30 cellular contexts compared by ENCODE assay signal in the genomic region with DNA sequence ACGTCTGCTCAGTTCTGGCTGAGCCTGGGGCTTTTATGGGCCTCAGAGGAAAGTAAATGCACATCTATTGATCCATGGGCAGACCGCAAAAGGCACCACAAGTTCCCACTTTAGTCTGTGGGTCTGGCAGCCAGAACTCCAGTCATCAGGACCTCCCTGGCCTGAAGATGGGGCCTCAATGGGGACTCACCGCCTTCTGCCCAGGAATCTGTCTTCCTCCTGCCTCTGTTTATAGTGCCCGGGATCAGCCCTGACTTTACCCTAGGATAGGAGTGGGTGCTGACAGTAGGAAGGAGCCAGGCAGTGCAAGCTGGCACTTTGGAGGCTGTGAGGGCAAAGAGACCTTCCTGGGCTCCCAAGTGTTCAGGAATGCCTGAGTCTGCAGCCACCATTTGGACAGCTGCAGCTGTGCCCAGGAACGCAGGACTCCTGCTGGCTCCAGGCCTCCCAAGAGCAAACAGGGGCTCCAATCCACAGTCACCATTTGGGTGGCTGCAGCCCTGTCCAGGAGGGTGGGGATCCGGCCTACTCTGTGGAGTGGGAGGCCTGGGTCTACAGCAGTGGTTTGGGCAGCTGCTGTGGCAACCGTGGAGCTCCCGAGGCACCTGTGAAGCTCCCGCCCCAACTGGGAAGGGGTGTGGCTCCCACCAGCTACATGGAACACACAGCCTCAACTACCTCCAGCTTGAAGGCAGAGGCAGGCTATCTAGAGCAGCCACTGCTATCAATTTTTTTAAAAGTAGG.
"Had no signal": no experiment of that assay in that cellular context is flagged by ENCODE, and none has a peak within 500 bp of the region (broad histone marks: within the 10 kb centered on the region; RNA-seq: fewer than 3 reads in every experiment).

No MANE protein-coding gene starts in this region.

- H3K27ac ChIP-seq: brain microvascular endothelial cell, esophagus muscularis mucosa, foreskin keratinocyte, sigmoid colon, stomach, suprapubic skin, tibial artery, WERI-Rb-1 had no signal

- H3K9me3 Mint-ChIP-seq: activated CD4-positive, alpha-beta T cell treated with anti-CD3 and anti-CD28 coated beads, Interleukin-2, amount 10 ng/mL, durations not matched to agents 24 days and 14 days had no signal

- DNase-seq: activated CD4-positive, alpha-beta memory T cell treated with anti-CD3 and anti-CD28 coated beads, Interleukin-2, amount 10 ng/mL, durations not matched to agents 7 days and 5 days; activated CD4-positive, alpha-beta T cell treated with anti-CD3 and anti-CD28 coated beads, Interleukin-2, amount 10 ng/mL, durations not matched to agents 24 days and 14 days; activated CD4-positive, CD25-positive, alpha-beta regulatory T cell treated with anti-CD3 and anti-CD28 coated beads, Interleukin-2, amount 50 U/mL, for 72 hours; activated CD8-positive, alpha-beta memory T cell treated with anti-CD3 and anti-CD28 coated beads, Interleukin-2, amount 50 U/mL, for 48 hours; activated gamma-delta T cell treated with Interleukin-2 at 50 U/mL for 16 hours; activated naive CD4-positive, alpha-beta T cell treated with anti-CD3 and anti-CD28 coated beads, Interleukin-2, amount 50 U/mL, for 16 hours; activated T-cell treated with anti-CD3 and anti-CD28 coated beads, Interleukin-2, amount 50 U/mL, for 4 hours; amniotic stem cell; brain microvascular endothelial cell; caudate nucleus; foreskin keratinocyte; left colon; natural killer cell; retina; sigmoid colon; small intestine; stimulated activated CD4-positive, alpha-beta T cell treated with anti-CD3 and anti-CD28 coated beads, Interleukin-1b, Interleukin-23, amount 100 ng/mL, for 48 hours; stimulated activated CD4-positive, alpha-beta T cell treated with anti-CD3 and anti-CD28 coated beads, Interleukin-4, amount 100 ng/mL, for 4 hours; stimulated activated CD8-positive, alpha-beta memory T cell treated with anti-CD3 and anti-CD28 coated beads, Interleukin-4, amount 100 ng/mL, for 48 hours; stimulated activated naive B cell treated with anti-CD40 and anti-IgM and Interleukin-4, amounts not matched to agents 10 μg/mL and 1 μg/mL and 100 μg/mL, for 72 hours; stomach; T-helper 17 cell; T1000; WERI-Rb-1 had no signal

- H3K4me3 ChIP-seq: esophagus muscularis mucosa, sigmoid colon, stomach, suprapubic skin, tibial artery had no signal

- H3K27me3 ChIP-seq: brain microvascular endothelial cell, esophagus muscularis mucosa, foreskin keratinocyte, sigmoid colon, stomach, suprapubic skin, tibial artery had no signal

- H3K27me3 Mint-ChIP-seq: activated CD4-positive, alpha-beta memory T cell treated with anti-CD3 and anti-CD28 coated beads, Interleukin-2, amount 10 ng/mL, durations not matched to agents 7 days and 5 days; activated CD4-positive, alpha-beta T cell treated with anti-CD3 and anti-CD28 coated beads, Interleukin-2, amount 10 ng/mL, durations not matched to agents 24 days and 14 days; activated T-helper 17 cell treated with anti-CD3 and anti-CD28 coated beads, Interleukin-2, amount 50 U/mL, for 72 hours; stimulated activated naive B cell treated with anti-CD40 and anti-IgM and Interleukin-4, amounts not matched to agents 10 μg/mL and 1 μg/mL and 100 μg/mL, for 72 hours; T-helper 17 cell had no signal

- H3K9me3 ChIP-seq: esophagus muscularis mucosa, sigmoid colon, tibial artery had no signal

- H3K27ac Mint-ChIP-seq: activated CD4-positive, alpha-beta memory T cell treated with anti-CD3 and anti-CD28 coated beads, Interleukin-2, amount 10 ng/mL, durations not matched to agents 7 days and 5 days; activated CD4-positive, alpha-beta T cell treated with anti-CD3 and anti-CD28 coated beads, Interleukin-2, amount 10 ng/mL, durations not matched to agents 24 days and 14 days; activated T-helper 17 cell treated with anti-CD3 and anti-CD28 coated beads, Interleukin-2, amount 50 U/mL, for 72 hours; natural killer cell; stimulated activated naive B cell treated with anti-CD40 and anti-IgM and Interleukin-4, amounts not matched to agents 10 μg/mL and 1 μg/mL and 100 μg/mL, for 72 hours; T-helper 17 cell had no signal

- H3K4me1 Mint-ChIP-seq: activated CD4-positive, alpha-beta memory T cell treated with anti-CD3 and anti-CD28 coated beads, Interleukin-2, amount 10 ng/mL, durations not matched to agents 7 days and 5 days; activated CD4-positive, alpha-beta T cell treated with anti-CD3 and anti-CD28 coated beads, Interleukin-2, amount 10 ng/mL, durations not matched to agents 24 days and 14 days; activated T-helper 17 cell treated with anti-CD3 and anti-CD28 coated beads, Interleukin-2, amount 50 U/mL, for 72 hours; natural killer cell; stimulated activated naive B cell treated with anti-CD40 and anti-IgM and Interleukin-4, amounts not matched to agents 10 μg/mL and 1 μg/mL and 100 μg/mL, for 72 hours; T-helper 17 cell had no signal

- H3K36me3 ChIP-seq: brain microvascular endothelial cell, esophagus muscularis mucosa, sigmoid colon, stomach, suprapubic skin, tibial artery, WERI-Rb-1 had no signal

- FAIRE-seq: astrocyte, keratinocyte, small intestine had no signal

- H3K4me1 ChIP-seq: esophagus muscularis mucosa, foreskin keratinocyte, sigmoid colon, stomach, suprapubic skin, tibial artery had no signal

- H3K36me3 Mint-ChIP-seq: stimulated activated naive B cell treated with anti-CD40 and anti-IgM and Interleukin-4, amounts not matched to agents 10 μg/mL and 1 μg/mL and 100 μg/mL, for 72 hours had no signal

- H3K4me3 Mint-ChIP-seq: activated CD4-positive, alpha-beta memory T cell treated with anti-CD3 and anti-CD28 coated beads, Interleukin-2, amount 10 ng/mL, durations not matched to agents 7 days and 5 days; activated CD4-positive, alpha-beta T cell treated with anti-CD3 and anti-CD28 coated beads, Interleukin-2, amount 10 ng/mL, durations not matched to agents 24 days and 14 days; activated T-cell treated with anti-CD3 and anti-CD28 coated beads, Interleukin-2, amount 50 U/mL, for 4 hours; activated T-helper 17 cell treated with anti-CD3 and anti-CD28 coated beads, Interleukin-2, amount 50 U/mL, for 72 hours; natural killer cell; stimulated activated naive B cell treated with anti-CD40 and anti-IgM and Interleukin-4, amounts not matched to agents 10 μg/mL and 1 μg/mL and 100 μg/mL, for 72 hours; T-helper 17 cell had no signal
